In genomic region chr7:36967387-36967786, GRCh38 we compare ENCODE assay signal across 8 cellular contexts.
A peak's percentile ranks its signal among the peaks of the same experiment; 100 is the strongest.
DNase-seq lines count a peak whose midpoint lies in the region; ATAC-seq and TF ChIP-seq lines count a peak whose summit lies in the region.

No MANE protein-coding gene starts in this region.

- H3K27ac ChIP-seq in VCaP, result no peak overlapping the region

- DNase-seq in LoVo (ENCODE audit: low spot score), result peak; percentile 76
- peak; percentile 63 for DNase-seq in left cardiac atrium
- DNase-seq in renal cortical epithelial cell (ENCODE audit: low read depth), result peak; percentile 50
- no peak for DNase-seq in stimulated activated CD4-positive, alpha-beta T cell treated with anti-CD3 and anti-CD28 coated beads, Interleukin-12 subunit alpha, Interleukin-12 subunit beta, amount 100 ng/mL, for 4 hours

- intact Hi-C loops in left cardiac atrium (cut with DNase I), result loop anchor here (5.0 to 10.0 kb wide), 3 partner anchors 215 to 483 kb away; no protein-coding TSS in a partner anchor

- ATAC-seq in left cardiac atrium (peak; percentile 93 to 96), GM19023 (IDR thresholded peaks at IDR 0.05; ENCODE audit: unreplicated experiment) (no peak), GM19463 (IDR thresholded peaks at IDR 0.05; ENCODE audit: unreplicated experiment) (no peak)

- peak; percentile 64 for TF ChIP-seq CTCF in GM12873 (IDR thresholded peaks at IDR 0.05; ENCODE audit: insufficient read depth, low read depth, low read length, missing control alignments)
- peak; percentile 86 for TF ChIP-seq CTCF in VCaP (conservative IDR thresholded peaks at IDR 0.05)

Comparison
In these comparisons a context has a peak if more than half of its experiments do, and no peak if none do; other contexts are left out.
1. ATAC-seq: peak in left cardiac atrium (2 of 2); none in GM19023 (single experiment) and GM19463 (single experiment).